Comparison of ENCODE assay signal across 22 cellular contexts in the genomic region with DNA sequence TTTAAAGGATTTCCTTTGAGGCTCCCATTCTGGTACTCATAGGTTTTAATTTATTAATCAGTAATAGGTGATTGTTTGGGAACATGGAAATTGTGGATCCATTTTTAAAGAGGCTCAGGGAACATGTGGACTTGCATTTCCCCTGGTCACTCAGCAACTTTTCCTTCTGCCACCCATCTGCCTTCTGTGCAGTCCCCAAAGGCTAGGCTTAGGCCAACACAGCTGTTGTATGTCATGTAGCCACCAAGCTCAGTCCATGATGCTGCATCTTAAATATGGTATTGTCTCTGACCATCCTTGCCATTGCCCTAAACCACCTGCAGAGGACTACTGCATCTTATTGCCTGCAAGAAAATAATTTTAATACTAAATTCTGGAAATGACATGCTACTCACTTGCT.
"Had no signal": no experiment of that assay in that cellular context is flagged by ENCODE, and none has a peak within 500 bp of the region (broad histone marks: within the 10 kb centered on the region; RNA-seq: fewer than 3 reads in every experiment).

No MANE protein-coding gene starts in this region.

- H3K27ac ChIP-seq: adrenal gland, VCaP had no signal

- H3K27me3 Mint-ChIP-seq: activated CD8-positive, alpha-beta T cell treated with anti-CD3 and anti-CD28 coated beads for 36 hours; activated naive CD8-positive, alpha-beta T cell treated with anti-CD3 and anti-CD28 coated beads, Interleukin-2, amount 10 ng/mL, durations not matched to agents 7 days and 5 days; T-cell had no signal

- H3K36me3 Mint-ChIP-seq: activated naive CD8-positive, alpha-beta T cell treated with anti-CD3 and anti-CD28 coated beads, Interleukin-2, amount 10 ng/mL, durations not matched to agents 7 days and 5 days; T-cell had no signal

- DNase-seq: activated CD4-positive, CD25-positive, alpha-beta regulatory T cell; activated CD8-positive, alpha-beta memory T cell treated with anti-CD3 and anti-CD28 coated beads, Interleukin-2, amount 50 U/mL, for 4 hours; activated CD8-positive, alpha-beta T cell treated with anti-CD3 and anti-CD28 coated beads for 36 hours; activated gamma-delta T cell treated with Interleukin-2 at 50 U/mL for 16 hours; activated naive CD4-positive, alpha-beta T cell treated with anti-CD3 and anti-CD28 coated beads, Interleukin-2, amount 50 U/mL, for 16 hours; activated naive CD8-positive, alpha-beta T cell treated with anti-CD3 and anti-CD28 coated beads, Interleukin-2, amount 10 ng/mL, durations not matched to agents 7 days and 5 days; activated T-cell treated with anti-CD3 and anti-CD28 coated beads, Interleukin-2, amount 50 U/mL, for 72 hours; adrenal gland; anterior cingulate cortex; central memory CD4-positive, alpha-beta T cell; IMR-90; Kasumi-1; KBM-7; NCI-H1092; NCI-H1930; NCI-H510A; NCI-H748 treated with DMSO at 0.1 percent for 48 hours; PC-3; SHP77; T-cell had no signal

- ATAC-seq: activated CD8-positive, alpha-beta T cell treated with anti-CD3 and anti-CD28 coated beads for 36 hours; activated T-cell treated with anti-CD3 and anti-CD28 coated beads, Interleukin-2, amount 50 U/mL, for 72 hours; PC-3; T-cell had no signal

- H3K27me3 ChIP-seq: adrenal gland had no signal

- H3K4me1 Mint-ChIP-seq: activated naive CD8-positive, alpha-beta T cell treated with anti-CD3 and anti-CD28 coated beads, Interleukin-2, amount 10 ng/mL, durations not matched to agents 7 days and 5 days; T-cell had no signal

- H3K4me1 ChIP-seq: adrenal gland had no signal

- H3K9me3 Mint-ChIP-seq: activated CD8-positive, alpha-beta T cell treated with anti-CD3 and anti-CD28 coated beads for 36 hours had no signal

- H3K4me3 Mint-ChIP-seq: activated CD8-positive, alpha-beta T cell treated with anti-CD3 and anti-CD28 coated beads for 36 hours; activated naive CD8-positive, alpha-beta T cell treated with anti-CD3 and anti-CD28 coated beads, Interleukin-2, amount 10 ng/mL, durations not matched to agents 7 days and 5 days; activated T-cell treated with anti-CD3 and anti-CD28 coated beads, Interleukin-2, amount 50 U/mL, for 72 hours; T-cell had no signal

- H3K27ac Mint-ChIP-seq: activated CD8-positive, alpha-beta T cell treated with anti-CD3 and anti-CD28 coated beads for 36 hours; activated naive CD8-positive, alpha-beta T cell treated with anti-CD3 and anti-CD28 coated beads, Interleukin-2, amount 10 ng/mL, durations not matched to agents 7 days and 5 days; activated T-cell treated with anti-CD3 and anti-CD28 coated beads, Interleukin-2, amount 50 U/mL, for 72 hours; activated T-helper 2 cell treated with anti-CD3 and anti-CD28 coated beads, Interferon-gamma antibody, Interleukin-2, Interleukin-4, amounts not matched to agents 10 μg/mL and 5 μg/mL and 100 μg/mL, durations not matched to agents 14 hours and 24 hours and 36 hours; T-cell had no signal

- H3K36me3 ChIP-seq: adrenal gland had no signal

- H3K4me3 ChIP-seq: adrenal gland had no signal

- H3K9me3 ChIP-seq: adrenal gland had no signal
